In genomic region chr16:75252049-75252864, GRCh38 we compare ENCODE assay signal across 8 cellular contexts. TPM values are rescaled to one million over a fixed set of nuclear protein-coding genes. Genes with fewer than 3 reads are reported as not detected.
DNase-seq lines count a peak whose midpoint lies in the region; ATAC-seq and TF ChIP-seq lines count a peak whose summit lies in the region.

No MANE protein-coding gene starts in this region.

- peaks cover 46% of the 10 kb centered on the region for H3K4me1 ChIP-seq in PC-3 (ENCODE audit: insufficient read depth, low read length)
- H3K4me1 ChIP-seq in esophagus muscularis mucosa: peaks cover 90 to 99% (median 97%) of the 10 kb centered on the region in 4 donors
- peaks cover 41% of the 10 kb centered on the region for H3K4me1 ChIP-seq in neural progenitor cell

- 74% methylated on average over 18 of the region's 24 CpGs for WGBS in esophagus muscularis mucosa

- no peaks in the 10 kb centered on the region for H3F3A ChIP-seq in PC-3 (ENCODE audit: low read length, unreplicated experiment)
- peaks cover 24% of the 10 kb centered on the region for H3F3A ChIP-seq in neural progenitor cell (ENCODE audit: low read depth)

- H3K9me2 ChIP-seq in PC-3 (replicated peaks; ENCODE audit: low read length): no peaks in the 10 kb centered on the region

- POLR2A ChIA-PET in AG04450 (lab: Yijun Ruan, JAX): interaction anchor here (1.3 kb wide), 1 partner anchor 53 kb away, joined by 3 read pairs; no protein-coding TSS in a partner anchor
- POLR2A ChIA-PET in PC-3 (lab: Charles Lee; ENCODE audit: unreplicated experiment): no interaction called here

- H3K36me3 Mint-ChIP-seq in neural progenitor cell: peaks cover 4% of the 10 kb centered on the region

- H3K9me3 ChIP-seq in AG04450 (ENCODE audit: control insufficient read depth, insufficient read depth, low read length): no peaks in the 10 kb centered on the region
- H3K9me3 ChIP-seq in PC-3 (ENCODE audit: low read length): no peaks in the 10 kb centered on the region
- H3K9me3 ChIP-seq in esophagus muscularis mucosa: no peaks in the 10 kb centered on the region
- H3K9me3 ChIP-seq in neural progenitor cell (ENCODE audit: low read depth): no peaks in the 10 kb centered on the region

- H3K79me2 ChIP-seq in PC-3 (ENCODE audit: low read length): peaks cover 88% of the 10 kb centered on the region
- H3K79me2 ChIP-seq in neural progenitor cell (ENCODE audit: low read depth): peaks cover 72% of the 10 kb centered on the region

- no peaks in the 10 kb centered on the region for H3K9me3 Mint-ChIP-seq in neural progenitor cell

- H3K4me3 ChIP-seq in AG04450 (ENCODE audit: low read depth, low read length) (peak overlapping the region; percentile 3; the same call in 1 of the 2 replicates), PC-3 (ENCODE audit: low read length) (no peak overlapping the region), esophagus muscularis mucosa (peak overlapping the region; percentile 74 to 84 (median 77)), neural progenitor cell (peak overlapping the region; percentile 10)

- H3K4me3 Mint-ChIP-seq in neural progenitor cell: peak overlapping the region; percentile 83

- no peaks in the 10 kb centered on the region for H3K36me3 ChIP-seq in PC-3 (ENCODE audit: low read depth, low read length)
- no peaks in the 10 kb centered on the region for H3K36me3 ChIP-seq in esophagus muscularis mucosa
- no peaks in the 10 kb centered on the region for H3K36me3 ChIP-seq in neural progenitor cell

- CTCF ChIA-PET in AG04450 (lab: Charles Lee) (interaction anchor here (0.6 to 4.0 kb wide), 3 partner anchors 18 to 150 kb away, joined by 3 to 23 read pairs (median 4); no protein-coding TSS in a partner anchor), PC-3 (lab: Charles Lee) (interaction anchor here (0.8 kb wide), 1 partner anchor 18 kb away, joined by 3 read pairs; no protein-coding TSS in a partner anchor)

- H3K4me2 ChIP-seq in PC-3 (ENCODE audit: low read length) (peak overlapping the region; percentile 64), neural progenitor cell (peak overlapping the region; percentile 54)

- H3K27me3 Mint-ChIP-seq in neural progenitor cell (ENCODE audit: insufficient read depth, low read depth): peaks cover 9% of the 10 kb centered on the region

- ATAC-seq in PC-3 (no peak), GM21526 (IDR thresholded peaks at IDR 0.05; ENCODE audit: low FRiP score, unreplicated experiment) (no peak)

- H3K9ac ChIP-seq in PC-3 (ENCODE audit: low read length) (no peak overlapping the region), neural progenitor cell (no peak overlapping the region)

- H4K20me1 ChIP-seq in PC-3 (ENCODE audit: low read length): peaks cover 19% of the 10 kb centered on the region
- peaks cover 93% of the 10 kb centered on the region for H4K20me1 ChIP-seq in neural progenitor cell (ENCODE audit: low read depth)

- TF ChIP-seq CTCF in AG04450 (IDR thresholded peaks at IDR 0.05; ENCODE audit: low read depth, low read length) (no peak), PC-3 (conservative IDR thresholded peaks at IDR 0.05; ENCODE audit: low read depth, low read length) (no peak), esophagus muscularis mucosa (IDR thresholded peaks at IDR 0.05) (no peak), neural progenitor cell (IDR thresholded peaks at IDR 0.05) (no peak)

- BruUV-seq in PC-3 (replicated peaks; lab: Mats Ljungman, UMichigan): no TSS peak

- H3K27ac ChIP-seq in AG04450 (ENCODE audit: low read depth, low read length) (peak overlapping the region; percentile 77), PC-3 (ENCODE audit: low read length) (peak overlapping the region; percentile 41), esophagus muscularis mucosa (replicated peaks in 1 of 4) (peak overlapping the region; percentile 90 to 95 (median 92)), neural progenitor cell (no peak overlapping the region)

- peak overlapping the region; percentile 57 for H3K27ac Mint-ChIP-seq in neural progenitor cell

- intact Hi-C loops in PC-3 (cut with micrococcal nuclease): loop anchor here (5.0 kb wide), 1 partner anchor 135 kb away; no protein-coding TSS in a partner anchor
- intact Hi-C loops in esophagus muscularis mucosa (cut with DNase I): no loop called here

- DNase-seq in AG04450 (ENCODE audit: low read depth, low spot score) (no peak), PC-3 (no peak), esophagus muscularis mucosa (ENCODE audit: extremely low spot score) (no peak), neural progenitor cell (ENCODE audit: low spot score) (no peak), SIG-M5 treated with dmso at 0.1 percent for 504 hours (lab: John Stamatoyannopoulos, UW; ENCODE audit: unreplicated experiment) (no peak), Ammon's horn (ENCODE audit: low spot score) (no peak), NCI-H2171 treated with DMSO at 0.1 percent for 48 hours (lab: John Stamatoyannopoulos, UW) (no peak)

- TF ChIP-seq EP300 in esophagus muscularis mucosa (IDR thresholded peaks at IDR 0.05): no peak

- peaks cover 76% of the 10 kb centered on the region for H3K4me1 Mint-ChIP-seq in neural progenitor cell

- H2AFZ ChIP-seq in PC-3 (ENCODE audit: low read length) (0 out of 2 replicates have a peak overlapping the region, but pooled peaks have one; percentile 38), neural progenitor cell (replicated peaks) (no peak overlapping the region)

- no peak for TF ChIP-seq POLR2A in esophagus muscularis mucosa (IDR thresholded peaks at IDR 0.05; ENCODE audit: low read depth)

- H3K27me3 ChIP-seq in AG04450 (ENCODE audit: control insufficient read depth, insufficient read depth, low read length) (no peaks in the 10 kb centered on the region), PC-3 (ENCODE audit: low read length) (no peaks in the 10 kb centered on the region), esophagus muscularis mucosa (no peaks in the 10 kb centered on the region), neural progenitor cell (peaks cover 11% of the 10 kb centered on the region)

RNA-seq across cellular contexts. Expression of gene BCAR1, which starts 0.8 kb away (rescaled TPM):
- 16.1 and 26.9 TPM in 2 replicates for polyA plus RNA-seq in AG04450 (2011; rRNA removed)
- 20.3 and 25.8 TPM in 2 replicates for polyA minus RNA-seq in AG04450 (2011; rRNA and poly(A)+ RNA removed)
- total RNA-seq in PC-3 (2014; rRNA removed) (49.3 and 68.0 TPM in 2 replicates), esophagus muscularis mucosa (10 to 100 TPM; 31.6 to 67.1 (median 54.8) TPM), neural progenitor cell (ENCODE audit: low replicate concordance) (10.9 and 29.1 TPM in 2 replicates)

RNA-seq across cellular contexts. Expression of gene CTRB1, which starts 33.5 kb away (rescaled TPM):
- not detected in 2 replicates for polyA plus RNA-seq in AG04450 (2011; rRNA removed)
- polyA minus RNA-seq in AG04450 (2011; rRNA and poly(A)+ RNA removed): not detected in 2 replicates
- total RNA-seq in PC-3 (2014; rRNA removed) (not detected in 2 replicates), esophagus muscularis mucosa (not detected), neural progenitor cell (ENCODE audit: low replicate concordance) (not detected in 2 replicates)

RNA-seq across cellular contexts. Expression of gene CTRB2, which starts 45.3 kb away (rescaled TPM):
- polyA plus RNA-seq in AG04450 (2011; rRNA removed): not detected in 2 replicates
- not detected in 2 replicates for polyA minus RNA-seq in AG04450 (2011; rRNA and poly(A)+ RNA removed)
- not detected in 2 replicates for total RNA-seq in PC-3 (2014; rRNA removed)
- total RNA-seq in esophagus muscularis mucosa: not detected
- not detected in 2 replicates for total RNA-seq in neural progenitor cell (ENCODE audit: low replicate concordance)
